In genomic region chr17:56125830-56126819, GRCh38 we compare ENCODE assay signal across 8 cellular contexts. TPM values are rescaled to one million over a fixed set of nuclear protein-coding genes. Genes with fewer than 3 reads are reported as not detected.
DNase-seq lines count a peak whose midpoint lies in the region; ATAC-seq and TF ChIP-seq lines count a peak whose summit lies in the region.

No MANE protein-coding gene starts in this region.

- no peaks in the 10 kb centered on the region for H3K9me2 ChIP-seq in SK-N-SH

- no peak overlapping the region for H2AFZ ChIP-seq in SK-N-SH (ENCODE audit: low read depth)

- H4K20me1 ChIP-seq in SK-N-SH (ENCODE audit: insufficient read depth): no peaks in the 10 kb centered on the region

- no peaks in the 10 kb centered on the region for H3K79me2 ChIP-seq in SK-N-SH (ENCODE audit: insufficient read depth)

- peak; percentile 78 for TF ChIP-seq RAD21 in SK-N-SH (IDR thresholded peaks at IDR 0.05; ENCODE audit: low read length)

- H3K9ac ChIP-seq in SK-N-SH: no peak overlapping the region

- POLR2A ChIA-PET in SK-N-SH (lab: Yijun Ruan, JAX): no interaction called here

- DNase-seq in DMS 273 treated with DMSO at 0.1 percent for 48 hours (lab: John Stamatoyannopoulos, UW) (peak; percentile 69), HS-5 (ENCODE audit: low read depth) (peak; percentile 26), SK-N-SH (peak; percentile 18), hepatic stellate cell (ENCODE audit: low spot score) (peak; percentile 5), upper lobe of right lung (no peak), glomerular visceral epithelial cell (ENCODE audit: extremely low spot score) (no peak), DMS114 treated with DMSO at 0.1 percent for 48 hours (lab: John Stamatoyannopoulos, UW; ENCODE audit: unreplicated experiment) (no peak)
- DNase-seq in stimulated activated CD4-positive, alpha-beta T cell treated with anti-CD3 and anti-CD28 coated beads, Interleukin-4, amount 100 ng/mL, for 1 hour: no peak

- H3K27me3 ChIP-seq in SK-N-SH (ENCODE audit: insufficient read depth) (no peaks in the 10 kb centered on the region), upper lobe of right lung (no peaks in the 10 kb centered on the region)

- no peak overlapping the region for H3K4me2 ChIP-seq in SK-N-SH

- TF ChIP-seq CTCF in SK-N-SH (IDR thresholded peaks at IDR 0.05) (peak; percentile 95), upper lobe of right lung (IDR thresholded peaks at IDR 0.05) (peak; percentile 51)

- no peaks in the 10 kb centered on the region for H3K4me1 ChIP-seq in SK-N-SH (ENCODE audit: control insufficient read depth in 1 of 2, insufficient read depth in 2 of 2, low read depth in 1 of 2, low read length in 1 of 2)
- no peaks in the 10 kb centered on the region for H3K4me1 ChIP-seq in upper lobe of right lung

- H3K9me3 ChIP-seq in SK-N-SH: no peaks in the 10 kb centered on the region
- no peaks in the 10 kb centered on the region for H3K9me3 ChIP-seq in upper lobe of right lung

- 23% methylated on average over 14 of the region's 14 CpGs for WGBS in SK-N-SH (ENCODE audit: low lambda C conversion rate)

- intact Hi-C loops in upper lobe of right lung (cut with DNase I): no loop called here

- CTCF ChIA-PET in SK-N-SH (lab: Yijun Ruan, JAX): interaction anchor here (1.1 to 1.5 kb wide), 5 partner anchors 9 to 35 kb away, joined by 3 to 5 read pairs (median 4); no protein-coding TSS in a partner anchor

- H3K27ac ChIP-seq in SK-N-SH (ENCODE audit: low read depth in 2 of 2, low read length in 1 of 2): no peak overlapping the region
- H3K27ac ChIP-seq in upper lobe of right lung: no peak overlapping the region

- H3F3A ChIP-seq in SK-N-SH (replicated peaks; ENCODE audit: insufficient read depth): no peaks in the 10 kb centered on the region

- TF ChIP-seq EP300 in SK-N-SH (IDR thresholded peaks at IDR 0.05; ENCODE audit: borderline replicate concordance in 1 of 2, low read depth in 1 of 2, low read length in 1 of 2): no peak

- H3K4me3 ChIP-seq in SK-N-SH (ENCODE audit: low read depth in 2 of 2, low read length in 1 of 2): no peak overlapping the region; a peak in 1 of 4 replicates
- H3K4me3 ChIP-seq in upper lobe of right lung: no peak overlapping the region

- ATAC-seq in upper lobe of right lung: peak; percentile 48

- H3K36me3 ChIP-seq in SK-N-SH (replicated peaks in 1 of 2; ENCODE audit: control insufficient read depth in 1 of 2, insufficient read depth in 2 of 2, low read length in 1 of 2) (no peaks in the 10 kb centered on the region), upper lobe of right lung (no peaks in the 10 kb centered on the region)

TF ChIP-seq in SK-N-SH, 30 proteins besides CTCF, POLR2A, EP300 and RAD21:
- TF ChIP-seq TCF12 (IDR thresholded peaks at IDR 0.05): 0 out of 2 replicates have a peak, but pooled peaks have one; percentile 11
- peak; percentile 87 for TF ChIP-seq SMC3 (IDR thresholded peaks at IDR 0.05; ENCODE audit: low read depth, low read length)
- no peak for TF ChIP-seq GABPA (IDR thresholded peaks at IDR 0.05; ENCODE audit: low read depth)
TF ChIP-seq in SK-N-SH: peak in this region for 2.

RNA-seq across cellular contexts. Expression of gene ANKFN1, which starts 27.1 kb away (rescaled TPM):
- polyA plus RNA-seq in SK-N-SH (2012; rRNA removed): 0.07 and 0.13 TPM in 2 replicates
- 0.14 and 0.23 TPM in 2 replicates for polyA plus RNA-seq in SK-N-SH (2012; cell fraction: cytosol; rRNA removed)
- polyA plus RNA-seq in SK-N-SH (2012; cell fraction: nucleus; rRNA removed): 0.29 TPM in 2 replicates
- total RNA-seq in upper lobe of right lung: 0.75 TPM

Comparison
In these comparisons a context has a peak if more than half of its experiments do, and no peak if none do; other contexts are left out.
1. DNase-seq: peak in DMS 273 treated with DMSO at 0.1 percent for 48 hours (single experiment), HS-5 (single experiment), SK-N-SH (single experiment) and hepatic stellate cell (single experiment); none in upper lobe of right lung (single experiment), glomerular visceral epithelial cell (single experiment), stimulated activated CD4-positive, alpha-beta T cell treated with anti-CD3 and anti-CD28 coated beads, Interleukin-4, amount 100 ng/mL, for 1 hour (single experiment) and DMS114 treated with DMSO at 0.1 percent for 48 hours (single experiment).